In genomic region chr13:98143157-98143553, GRCh38 we compare ENCODE assay signal across 10 cellular contexts. TPM values are rescaled to one million over a fixed set of nuclear protein-coding genes. Genes with fewer than 3 reads are reported as not detected.
A peak's percentile ranks its signal among the peaks of the same experiment; 100 is the strongest.
DNase-seq lines count a peak whose midpoint lies in the region; ATAC-seq, FAIRE-seq and TF ChIP-seq lines count a peak whose summit lies in the region.
"Had no signal": no experiment of that assay in that cellular context is flagged by ENCODE, and none has a peak within 500 bp of the region (broad histone marks: within the 10 kb centered on the region; RNA-seq: fewer than 3 reads in every experiment).

No MANE protein-coding gene starts in this region.

- H4K8ac ChIP-seq in trophoblast cell (ENCODE audit: low read depth, low read length): peak overlapping the region; percentile 91

- H3K9me3 ChIP-seq in trophoblast cell (ENCODE audit: insufficient read depth, low read depth, low read length) (no peaks in the 10 kb centered on the region), MM.1S (replicated peaks; ENCODE audit: insufficient read depth, low read length) (no peaks in the 10 kb centered on the region)
- H3K9me3 ChIP-seq in naive thymus-derived CD4-positive, alpha-beta T cell (ENCODE audit: control insufficient read depth in 2 of 3, low read length in 3 of 3): no peaks in the 10 kb centered on the region

- intact Hi-C loops in activated T-helper 2 cell treated with anti-CD3 and anti-CD28 coated beads, Interferon-gamma antibody, Interleukin-2, Interleukin-4, amounts not matched to agents 10 μg/mL and 5 μg/mL and 100 μg/mL, durations not matched to agents 14 hours and 24 hours and 36 hours (cut with micrococcal nuclease): loop anchor here (10.0 kb wide), 1 partner anchor 708 kb away; the partner anchor contains the start of gene RAP2A
- intact Hi-C loops in naive thymus-derived CD4-positive, alpha-beta T cell (cut with micrococcal nuclease): loop anchor here in 1 of 2 donors (5.0 kb wide), 2 partner anchors 166 to 434 kb away; partner anchors contain the start of gene STK24

- no peak for DNase-seq in epithelial cell of prostate (ENCODE audit: low read depth, low spot score)
- DNase-seq in trophoblast cell: no peak
- no peak for DNase-seq in MM.1S
- no peak for DNase-seq in activated T-helper 2 cell treated with anti-CD3 and anti-CD28 coated beads, Interferon-gamma antibody, Interleukin-2, Interleukin-4, amounts not matched to agents 10 μg/mL and 5 μg/mL and 100 μg/mL, durations not matched to agents 14 hours and 24 hours and 36 hours (ENCODE audit: low spot score)
- no peak for DNase-seq in naive thymus-derived CD4-positive, alpha-beta T cell
- DNase-seq in RCC 7860 (ENCODE audit: low spot score): no peak

- H3K18ac ChIP-seq in trophoblast cell (ENCODE audit: low read length): peak overlapping the region; percentile 88

- H3K9me3 Mint-ChIP-seq in activated T-helper 2 cell treated with anti-CD3 and anti-CD28 coated beads, Interferon-gamma antibody, Interleukin-2, Interleukin-4, amounts not matched to agents 10 μg/mL and 5 μg/mL and 100 μg/mL, durations not matched to agents 14 hours and 24 hours and 36 hours: no peaks in the 10 kb centered on the region
- no peaks in the 10 kb centered on the region for H3K9me3 Mint-ChIP-seq in naive thymus-derived CD4-positive, alpha-beta T cell
- H3K9me3 Mint-ChIP-seq: natural killer cell treated with Interleukin-12 subunit alpha and Interleukin-12 subunit beta and Interleukin-15 and Interleukin-18, amount 100 ng/mL, for 72 hours had no signal

- no peaks in the 10 kb centered on the region for H3F3A ChIP-seq in MM.1S (ENCODE audit: insufficient read depth, low read length)

- H3K4me2 ChIP-seq in trophoblast cell (ENCODE audit: low read length) (peak overlapping the region; percentile 99), MM.1S (ENCODE audit: low read depth, low read length) (no peak overlapping the region)

- FAIRE-seq in RCC 7860 (lab: Jason Lieb, UNC): no peak

- H3K4ac ChIP-seq in trophoblast cell (ENCODE audit: low read depth, low read length): peak overlapping the region; percentile 87

- H3K27ac ChIP-seq in epithelial cell of prostate (peak overlapping the region; percentile 18), trophoblast cell (ENCODE audit: low read depth, low read length) (peak overlapping the region; percentile 63), MM.1S (ENCODE audit: low read length) (no peak overlapping the region)
- H3K27ac ChIP-seq in naive thymus-derived CD4-positive, alpha-beta T cell (ENCODE audit: low read depth, low read length): no peak overlapping the region

- H2BK5ac ChIP-seq in trophoblast cell (ENCODE audit: low read depth, low read length, poor library complexity): peak overlapping the region; percentile 18

- TF ChIP-seq CTCF in MM.1S (IDR thresholded peaks at IDR 0.05; ENCODE audit: low read length): no peak

- peak overlapping the region; percentile 91 for H4K12ac ChIP-seq in trophoblast cell (ENCODE audit: low read depth, low read length)

- H3K9ac ChIP-seq in trophoblast cell (ENCODE audit: low read length) (peak overlapping the region; percentile 85), MM.1S (ENCODE audit: low read length) (no peak overlapping the region)

- peaks cover 64% of the 10 kb centered on the region for H3K27me3 Mint-ChIP-seq in activated T-helper 2 cell treated with anti-CD3 and anti-CD28 coated beads, Interferon-gamma antibody, Interleukin-2, Interleukin-4, amounts not matched to agents 10 μg/mL and 5 μg/mL and 100 μg/mL, durations not matched to agents 14 hours and 24 hours and 36 hours (ENCODE audit: low read depth)
- peaks cover 61 to 70% (median 67%) of the 10 kb centered on the region in 5 donors for H3K27me3 Mint-ChIP-seq in naive thymus-derived CD4-positive, alpha-beta T cell

- no peaks in the 10 kb centered on the region for H3K36me3 Mint-ChIP-seq in activated T-helper 2 cell treated with anti-CD3 and anti-CD28 coated beads, Interferon-gamma antibody, Interleukin-2, Interleukin-4, amounts not matched to agents 10 μg/mL and 5 μg/mL and 100 μg/mL, durations not matched to agents 14 hours and 24 hours and 36 hours (ENCODE audit: low read depth)
- no peaks in the 10 kb centered on the region for H3K36me3 Mint-ChIP-seq in naive thymus-derived CD4-positive, alpha-beta T cell
- H3K36me3 Mint-ChIP-seq: natural killer cell treated with Interleukin-12 subunit alpha and Interleukin-12 subunit beta and Interleukin-15 and Interleukin-18, amount 100 ng/mL, for 72 hours had no signal

- H3K36me3 ChIP-seq in trophoblast cell (ENCODE audit: control insufficient read depth in 1 of 2, insufficient read depth in 2 of 2, low read length in 2 of 2) (no peaks in the 10 kb centered on the region), MM.1S (replicated peaks; ENCODE audit: insufficient read depth, low read length) (no peaks in the 10 kb centered on the region)
- H3K36me3 ChIP-seq in naive thymus-derived CD4-positive, alpha-beta T cell (ENCODE audit: control insufficient read depth in 2 of 3, insufficient read depth in 3 of 3, low read length in 3 of 3): no peaks in the 10 kb centered on the region

- peaks cover 4% of the 10 kb centered on the region for H3K4me1 Mint-ChIP-seq in activated T-helper 2 cell treated with anti-CD3 and anti-CD28 coated beads, Interferon-gamma antibody, Interleukin-2, Interleukin-4, amounts not matched to agents 10 μg/mL and 5 μg/mL and 100 μg/mL, durations not matched to agents 14 hours and 24 hours and 36 hours (ENCODE audit: low read depth)
- H3K4me1 Mint-ChIP-seq in naive thymus-derived CD4-positive, alpha-beta T cell: peaks cover 0 to 19% (median 13%) of the 10 kb centered on the region in 7 donors

- H3K14ac ChIP-seq in trophoblast cell (ENCODE audit: low read length): peak overlapping the region; percentile 90

- H3K27me3 ChIP-seq in trophoblast cell (ENCODE audit: insufficient read depth, low read length): no peaks in the 10 kb centered on the region
- H3K27me3 ChIP-seq in MM.1S (replicated peaks; ENCODE audit: insufficient read depth, low read length): 0 out of 2 replicates have a peak, but pooled peaks cover 4% of the 10 kb centered on the region
- peaks cover 0 to 6% of the 10 kb centered on the region in 2 donors for H3K27me3 ChIP-seq in naive thymus-derived CD4-positive, alpha-beta T cell (ENCODE audit: control insufficient read depth in 2 of 2, insufficient read depth in 2 of 2, low read length in 2 of 2)

- peak overlapping the region; percentile 89 for H4K91ac ChIP-seq in trophoblast cell (ENCODE audit: low read depth, low read length)

- H3K23ac ChIP-seq in trophoblast cell (ENCODE audit: low read length): no peak overlapping the region

- H3K4me3 ChIP-seq in trophoblast cell (ENCODE audit: low read depth, low read length) (peak overlapping the region; percentile 87), MM.1S (ENCODE audit: low read length) (no peak overlapping the region; the same call in 1 of the 2 replicates)
- no peak overlapping the region for H3K4me3 ChIP-seq in naive thymus-derived CD4-positive, alpha-beta T cell (ENCODE audit: low read length)

- no peaks in the 10 kb centered on the region for H4K20me1 ChIP-seq in MM.1S (ENCODE audit: insufficient read depth, low read length)

- no CpG with 5 or more reads among the region's 66 CpGs for WGBS in trophoblast cell (ENCODE audit: extremely low coverage, insufficient coverage, insufficient read length)

- CTCF ChIA-PET in naive thymus-derived CD4-positive, alpha-beta T cell (lab: Charles Lee): no interaction called here

- POLR2A ChIA-PET in naive thymus-derived CD4-positive, alpha-beta T cell (lab: Charles Lee): no interaction called here

- no peak overlapping the region for H3K4me3 Mint-ChIP-seq in activated T-helper 2 cell treated with anti-CD3 and anti-CD28 coated beads, Interferon-gamma antibody, Interleukin-2, Interleukin-4, amounts not matched to agents 10 μg/mL and 5 μg/mL and 100 μg/mL, durations not matched to agents 14 hours and 24 hours and 36 hours (ENCODE audit: low read depth)
- no peak overlapping the region for H3K4me3 Mint-ChIP-seq in naive thymus-derived CD4-positive, alpha-beta T cell

- H3K9me2 ChIP-seq in MM.1S (replicated peaks; ENCODE audit: insufficient read depth, low read length): no peaks in the 10 kb centered on the region

- peaks cover 11% of the 10 kb centered on the region for H3K79me2 ChIP-seq in trophoblast cell (ENCODE audit: control insufficient read depth, insufficient read depth, low read length, poor library complexity)
- H3K79me2 ChIP-seq in MM.1S (ENCODE audit: low read length): peaks cover 14% of the 10 kb centered on the region

- peak; percentile 27 for ATAC-seq in GM19397 (IDR thresholded peaks at IDR 0.05; ENCODE audit: unreplicated experiment)
- ATAC-seq in HG03097 (IDR thresholded peaks at IDR 0.05; ENCODE audit: low FRiP score, unreplicated experiment): peak; percentile 31
- ATAC-seq in naive thymus-derived CD4-positive, alpha-beta T cell: no peak

- H2AK5ac ChIP-seq in trophoblast cell (ENCODE audit: low read length): no peak overlapping the region

- H2BK12ac ChIP-seq in trophoblast cell (ENCODE audit: low read length): no peak overlapping the region

- H2AFZ ChIP-seq in trophoblast cell (ENCODE audit: insufficient read depth, low read length, poor library complexity): peak overlapping the region; percentile 56
- H2AFZ ChIP-seq in MM.1S (ENCODE audit: low read length): no peak overlapping the region

- peaks cover 2 to 13% of the 10 kb centered on the region in 2 experiments for H3K4me1 ChIP-seq in trophoblast cell (ENCODE audit: control insufficient read depth in 1 of 2, insufficient read depth in 2 of 2, low read length in 2 of 2)
- H3K4me1 ChIP-seq in MM.1S (ENCODE audit: low read length): no peaks in the 10 kb centered on the region; the same call in 1 of the 2 replicates
- no peaks in the 10 kb centered on the region for H3K4me1 ChIP-seq in naive thymus-derived CD4-positive, alpha-beta T cell (ENCODE audit: control insufficient read depth in 2 of 2, insufficient read depth in 2 of 2, low read length in 2 of 2)

- peak overlapping the region; percentile 87 for H2BK120ac ChIP-seq in trophoblast cell (ENCODE audit: insufficient read depth, low read length, poor library complexity)

- peaks cover 10% of the 10 kb centered on the region for H3K79me1 ChIP-seq in trophoblast cell (ENCODE audit: low read length)

- H3K27ac Mint-ChIP-seq in activated T-helper 2 cell treated with anti-CD3 and anti-CD28 coated beads, Interferon-gamma antibody, Interleukin-2, Interleukin-4, amounts not matched to agents 10 μg/mL and 5 μg/mL and 100 μg/mL, durations not matched to agents 14 hours and 24 hours and 36 hours: no peak overlapping the region
- no peak overlapping the region for H3K27ac Mint-ChIP-seq in naive thymus-derived CD4-positive, alpha-beta T cell
- H3K27ac Mint-ChIP-seq: natural killer cell treated with Interleukin-12 subunit alpha and Interleukin-12 subunit beta and Interleukin-15 and Interleukin-18, amount 100 ng/mL, for 72 hours had no signal

RNA-seq across cellular contexts. Expression of gene FARP1, which starts 0.3 kb away (rescaled TPM):
- polyA plus RNA-seq in trophoblast cell (2013): 110 and 123 TPM in 2 replicates
- 0.55 and 0.89 TPM in 2 replicates for total RNA-seq in activated T-helper 2 cell treated with anti-CD3 and anti-CD28 coated beads, Interferon-gamma antibody, Interleukin-2, Interleukin-4, amounts not matched to agents 10 μg/mL and 5 μg/mL and 100 μg/mL, durations not matched to agents 14 hours and 24 hours and 36 hours
- 1 to 10 TPM in 1 of 5 experiments, under 1 TPM in 4; 0.19 to 1.1 (median 0.61) TPM for total RNA-seq in naive thymus-derived CD4-positive, alpha-beta T cell
- under 1 TPM; 0.36 to 0.60 TPM for polyA plus RNA-seq in naive thymus-derived CD4-positive, alpha-beta T cell

RNA-seq across cellular contexts. Expression of gene RNF113B, which starts 33.9 kb away (rescaled TPM):
- not detected in 2 replicates for polyA plus RNA-seq in trophoblast cell (2013)
- total RNA-seq in activated T-helper 2 cell treated with anti-CD3 and anti-CD28 coated beads, Interferon-gamma antibody, Interleukin-2, Interleukin-4, amounts not matched to agents 10 μg/mL and 5 μg/mL and 100 μg/mL, durations not matched to agents 14 hours and 24 hours and 36 hours: not detected in 2 replicates
- total RNA-seq in naive thymus-derived CD4-positive, alpha-beta T cell: not detected
- polyA plus RNA-seq in naive thymus-derived CD4-positive, alpha-beta T cell: not detected
- total RNA-seq: natural killer cell treated with Interleukin-12 subunit alpha and Interleukin-12 subunit beta and Interleukin-15 and Interleukin-18, amount 100 ng/mL, for 72 hours; T-helper 1 cell treated with Interleukin-12 subunit alpha and Interleukin-12 subunit beta and Interleukin-4 antibody, amounts not matched to agents 30 ng/mL and 1 ng/mL, for 36 hours had no signal

Comparison
In these comparisons a context has a peak if more than half of its experiments do, and no peak if none do; other contexts are left out.
1. H3K27ac ChIP-seq: peak in epithelial cell of prostate (single experiment) and trophoblast cell (single experiment); none in MM.1S (single experiment) and naive thymus-derived CD4-positive, alpha-beta T cell (single experiment).